ENCODE assay signal across 16 cellular contexts in the genomic region with DNA sequence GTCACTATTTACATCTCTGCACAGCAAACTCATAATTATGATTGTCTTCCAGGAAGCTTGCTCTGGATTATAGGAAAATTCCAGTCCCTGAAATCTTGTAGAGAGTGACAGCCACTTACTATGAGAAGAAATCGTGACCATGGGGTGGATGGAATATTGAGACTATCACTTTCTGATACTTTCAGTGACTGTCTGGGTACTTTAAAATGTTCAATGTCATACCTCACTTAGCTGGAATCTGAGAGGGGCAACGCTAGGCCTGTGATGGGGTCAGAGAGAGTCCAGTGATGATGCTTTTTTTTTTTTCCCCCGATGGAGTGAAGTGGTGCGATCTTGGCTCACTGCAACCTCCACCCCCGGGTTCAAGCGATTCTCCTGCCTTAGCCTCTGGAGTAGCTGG. TPM values are rescaled to one million over a fixed set of nuclear protein-coding genes. Genes with fewer than 3 reads are reported as not detected.
DNase-seq lines count a peak whose midpoint lies in the region; ATAC-seq, FAIRE-seq and TF ChIP-seq lines count a peak whose summit lies in the region.
"Had no signal": no experiment of that assay in that cellular context is flagged by ENCODE, and none has a peak within 500 bp of the region (broad histone marks: within the 10 kb centered on the region; RNA-seq: fewer than 3 reads in every experiment).

No MANE protein-coding gene starts in this region.

- no peak overlapping the region for H3K4me3 ChIP-seq in HEK293 (ENCODE audit: low read depth, low read length)
- H3K4me3 ChIP-seq in stomach smooth muscle (ENCODE audit: low read length in 2 of 2) = no peak overlapping the region
- no peak overlapping the region for H3K4me3 ChIP-seq in HepG2 (replicated peaks in 1 of 3; ENCODE audit: insufficient read depth in 1 of 3, low read depth in 2 of 3, low read length in 3 of 3)
- H3K4me3 ChIP-seq: BLaER1 treated with 17β-estradiol and CSF1 and Interleukin-3, amounts not matched to agents 10 nM and 100 nM; GM12878; HAP-1 had no signal

- H3K9ac ChIP-seq in stomach smooth muscle (ENCODE audit: low read length in 2 of 2) = no peak overlapping the region
- no peak overlapping the region for H3K9ac ChIP-seq in HepG2 (ENCODE audit: insufficient read depth, low read depth, low read length)
- H3K9ac ChIP-seq: BLaER1 treated with 17β-estradiol and CSF1 and Interleukin-3, amounts not matched to agents 10 nM and 100 nM had no signal

- no TSS peak for BruUV-seq in HepG2 (replicated peaks; lab: Mats Ljungman, UMichigan)

- H3K4me1 ChIP-seq in HEK293 (ENCODE audit: control insufficient read depth, insufficient read depth, low read length) = peaks cover 10% of the 10 kb centered on the region; the same call in 1 of the 2 replicates
- peaks cover 40% of the 10 kb centered on the region for H3K4me1 ChIP-seq in stomach smooth muscle (ENCODE audit: control insufficient read depth, insufficient read depth, low read length)
- peaks cover 10% of the 10 kb centered on the region for H3K4me1 ChIP-seq in HepG2 (ENCODE audit: insufficient read depth, low read length)

- H3K4me2 ChIP-seq in HepG2 (ENCODE audit: low read depth, low read length) = no peak overlapping the region
- H3K4me2 ChIP-seq: BLaER1 treated with 17β-estradiol and CSF1 and Interleukin-3, amounts not matched to agents 10 nM and 100 nM had no signal

- no peaks in the 10 kb centered on the region for H3K36me3 Mint-ChIP-seq in osteocyte (ENCODE audit: unreplicated experiment)
- H3K36me3 Mint-ChIP-seq: CD4-positive, CD25-positive, alpha-beta regulatory T cell had no signal

- H3K9me3 ChIP-seq in HEK293 (ENCODE audit: control insufficient read depth, insufficient read depth, low read depth, low read length) = no peaks in the 10 kb centered on the region
- H3K9me3 ChIP-seq in stomach smooth muscle (ENCODE audit: control insufficient read depth in 2 of 2, low read length in 2 of 2) = no peaks in the 10 kb centered on the region
- no peaks in the 10 kb centered on the region for H3K9me3 ChIP-seq in HepG2 (ENCODE audit: low read length)
- H3K9me3 ChIP-seq: HAP-1 had no signal

- peaks cover 66% of the 10 kb centered on the region for H3K4me1 Mint-ChIP-seq in osteocyte (ENCODE audit: unreplicated experiment)

- H3K79me2 ChIP-seq in HepG2 (ENCODE audit: insufficient read depth, low read length) = no peaks in the 10 kb centered on the region

- H3K36me3 ChIP-seq in HEK293 (ENCODE audit: control insufficient read depth in 2 of 2, insufficient read depth in 1 of 2, low read length in 2 of 2) = peaks cover 0 to 40% of the 10 kb centered on the region in 2 experiments; a peak in 1 of 3 replicates
- H3K36me3 ChIP-seq in stomach smooth muscle (ENCODE audit: control insufficient read depth in 2 of 2, insufficient read depth in 2 of 2, low read length in 2 of 2) = peaks cover 0 to 2% of the 10 kb centered on the region in 2 donors
- no peaks in the 10 kb centered on the region for H3K36me3 ChIP-seq in HepG2 (replicated peaks in 1 of 2; ENCODE audit: control insufficient read depth in 1 of 2, insufficient read depth in 2 of 2, low read length in 2 of 2)
- H3K36me3 ChIP-seq: BLaER1 treated with 17β-estradiol and CSF1 and Interleukin-3, amounts not matched to agents 10 nM and 100 nM; HAP-1 had no signal

- in situ Hi-C loops in HepG2 (cut with HindIII; ENCODE audit: extremely low pct_ligation_motif_present, low pct_unique_long_range_greater_than_20kb) = no loop called here

- no peaks in the 10 kb centered on the region for H4K20me1 ChIP-seq in HepG2 (ENCODE audit: insufficient read depth, low read length)
- H4K20me1 ChIP-seq: BLaER1 treated with 17β-estradiol and CSF1 and Interleukin-3, amounts not matched to agents 10 nM and 100 nM had no signal

- H3K27me3 Mint-ChIP-seq in osteocyte (ENCODE audit: unreplicated experiment) = no peaks in the 10 kb centered on the region

- TF ChIP-seq EP300 in HepG2 (IDR thresholded peaks at IDR 0.05; ENCODE audit: low read depth in 2 of 2, low read length in 2 of 2) (no peak), HepG2 (CRISPR knock-in tag; IDR thresholded peaks at IDR 0.05; ENCODE audit: borderline replicate concordance) (no peak)

- no peak overlapping the region for H2AFZ ChIP-seq in HepG2 (ENCODE audit: low read length)

- FAIRE-seq in HepG2 (lab: Jason Lieb, UNC) = no peak
- FAIRE-seq: GM12878, H1 had no signal

- H3K27ac Mint-ChIP-seq in osteocyte (ENCODE audit: unreplicated experiment) = peak overlapping the region; percentile 67
- H3K27ac Mint-ChIP-seq: CD4-positive, CD25-positive, alpha-beta regulatory T cell; HFFc6 had no signal

- no peak for DNase-seq in osteocyte (ENCODE audit: extremely low spot score, unreplicated experiment)
- DNase-seq in MV-4-11 (lab: John Stamatoyannopoulos, UW) = no peak
- DNase-seq in medulla oblongata (ENCODE audit: extremely low spot score) = no peak
- no peak for DNase-seq in HepG2 (ENCODE audit: low spot score)
- DNase-seq: ACHN; Calu3; CD4-positive, CD25-positive, alpha-beta regulatory T cell; DMS 273 treated with DMSO at 0.1 percent for 48 hours; HFFc6 had no signal

- CTCF ChIA-PET in HEK293 (lab: Yijun Ruan, JAX) = interaction anchor here (1.0 to 1.6 kb wide), 2 partner anchors 99 to 127 kb away, joined by 3 read pairs; no protein-coding TSS in a partner anchor
- CTCF ChIA-PET in HepG2 (lab: Yijun Ruan, JAX; ENCODE audit: low intra/inter-chr PET ratio, low total read pairs) = no interaction called here

- POLR2A ChIA-PET in HEK293 (lab: Yijun Ruan, JAX) = interaction anchor here (0.6 kb wide), 2 partner anchors 10 to 1493 kb away, joined by 3 read pairs; no protein-coding TSS in a partner anchor
- POLR2A ChIA-PET in HepG2 (lab: Yijun Ruan, JAX) = no interaction called here

- TF ChIP-seq CTCF in HEK293 (tag by site-specific recombination; IDR thresholded peaks at IDR 0.05) (no peak), osteocyte (IDR thresholded peaks at IDR 0.05) (no peak), HepG2 (CRISPR knock-in tag; IDR thresholded peaks at IDR 0.05) (no peak)

- intact Hi-C loops in HepG2 (cut with micrococcal nuclease; ENCODE audit: unreplicated experiment) = loop anchor here (5.0 kb wide), 3 partner anchors 43 to 138 kb away; no protein-coding TSS in a partner anchor

- no peak overlapping the region for H3K4me3 Mint-ChIP-seq in osteocyte (ENCODE audit: unreplicated experiment)
- H3K4me3 Mint-ChIP-seq: CD4-positive, CD25-positive, alpha-beta regulatory T cell; HFFc6 had no signal

- H3K27ac ChIP-seq in HEK293 (ENCODE audit: extremely low read depth, low read depth, low read length) (no peak overlapping the region), cingulate gyrus (ENCODE audit: low read depth, low read length) (peak overlapping the region; percentile 10), stomach smooth muscle (ENCODE audit: low read length) (peak overlapping the region; percentile 60), HepG2 (ENCODE audit: extremely low read length, insufficient read depth, low read length) (no peak overlapping the region)
- H3K27ac ChIP-seq: BLaER1 treated with 17β-estradiol and CSF1 and Interleukin-3, amounts not matched to agents 10 nM and 100 nM had no signal

- 55% methylated on average over 6 of the region's 6 CpGs for WGBS in HepG2 (ENCODE audit: low lambda C conversion rate)

- no peaks in the 10 kb centered on the region for H3K9me3 Mint-ChIP-seq in osteocyte (ENCODE audit: unreplicated experiment)
- H3K9me3 Mint-ChIP-seq: CD4-positive, CD25-positive, alpha-beta regulatory T cell; HFFc6 had no signal

- H3K27me3 ChIP-seq in stomach smooth muscle (ENCODE audit: control insufficient read depth in 1 of 2, insufficient read depth in 2 of 2, low read length in 2 of 2) (no peaks in the 10 kb centered on the region), HepG2 (ENCODE audit: control insufficient read depth in 1 of 2, insufficient read depth in 2 of 2, low read length in 2 of 2) (peaks cover 0 to 7% of the 10 kb centered on the region in 2 experiments; a peak in 3 of 5 replicates)
- H3K27me3 ChIP-seq: BLaER1 treated with 17β-estradiol and CSF1 and Interleukin-3, amounts not matched to agents 10 nM and 100 nM had no signal

- no peak for TF ChIP-seq RAD21 in HepG2 (CRISPR knock-in tag; IDR thresholded peaks at IDR 0.05)

- ATAC-seq in HepG2 = no peak
- ATAC-seq: GM12878 had no signal

- TF ChIP-seq POLR2A in HepG2 (IDR thresholded peaks at IDR 0.05; ENCODE audit: insufficient read depth in 1 of 2, low read depth in 2 of 2, low read length in 2 of 2) = no peak

RNA-seq across cellular contexts. Expression of a gene that starts 32.2 kb away (rescaled TPM):
- total RNA-seq in osteocyte (4.0 and 6.5 TPM in 2 replicates), HepG2 (2016; rRNA removed; fragmentation: Illumina TruSeq; extraction: Trizol) (0.44 and 0.66 TPM in 2 replicates)
- total RNA-seq in HepG2 (2016; cell fraction: cytosol; rRNA removed; fragmentation: Illumina TruSeq; extraction: Trizol; ENCODE audit: low read depth) = 0.62 and 2.1 TPM in 2 replicates
- total RNA-seq in HepG2 (2016; cell fraction: insoluble cytoplasmic fraction; rRNA removed; fragmentation: Illumina TruSeq; extraction: Trizol) = 0.13 and 0.37 TPM in 2 replicates
- 1.5 and 2.3 TPM in 2 replicates for total RNA-seq in HepG2 (2016; cell fraction: membrane; rRNA removed; fragmentation: Illumina TruSeq; extraction: Trizol)
- not detected in 2 replicates for total RNA-seq in HepG2 (2016; cell fraction: nucleus; rRNA removed; fragmentation: Illumina TruSeq; extraction: Trizol)
- polyA plus RNA-seq in HepG2 (2011; rRNA removed) = 0.43 and 0.74 TPM in 2 replicates
- polyA plus RNA-seq in HepG2 (2011; cell fraction: cytosol; rRNA removed) = 0.22 and 0.24 TPM in 2 replicates
- polyA plus RNA-seq in HepG2 (2011; cell fraction: nucleus; rRNA removed) = 0.06 and 0.10 TPM in 2 replicates
- polyA plus RNA-seq in HepG2 (2012) = 0.47 and 0.65 TPM in 2 replicates
- 1.7 and 2.2 TPM in 2 replicates for polyA plus RNA-seq in HepG2 (2016; cell fraction: cytosol; fragmentation: Illumina TruSeq; extraction: Trizol; ENCODE audit: low read depth)
- polyA plus RNA-seq in HepG2 (2016; cell fraction: insoluble cytoplasmic fraction; fragmentation: Illumina TruSeq; extraction: Trizol; ENCODE audit: low read depth) = 0.62 and 0.74 TPM in 2 replicates
- polyA plus RNA-seq in HepG2 (2016; cell fraction: membrane; fragmentation: Illumina TruSeq; extraction: Trizol; ENCODE audit: low read depth) = 1.2 and 1.8 TPM in 2 replicates
- 0.29 and 0.72 TPM in 2 replicates for polyA plus RNA-seq in HepG2 (2016; cell fraction: nucleus; fragmentation: Illumina TruSeq; extraction: Trizol; ENCODE audit: insufficient read depth, low read depth)
- 0.20 and 0.23 TPM in 2 replicates for polyA minus RNA-seq in HepG2 (2011; rRNA and poly(A)+ RNA removed; ENCODE audit: low replicate concordance)
- polyA minus RNA-seq in HepG2 (2011; cell fraction: cytosol; rRNA and poly(A)+ RNA removed) = not detected in 2 replicates
- polyA minus RNA-seq in HepG2 (2011; cell fraction: nucleus; rRNA and poly(A)+ RNA removed) = 0.13 TPM in 1 of 2 replicates, not detected in the other

RNA-seq across cellular contexts. Expression of a gene that starts 48.4 kb away (rescaled TPM):
- total RNA-seq in osteocyte = 54.7 and 55.9 TPM in 2 replicates
- total RNA-seq in HepG2 (2016; rRNA removed; fragmentation: Illumina TruSeq; extraction: Trizol) = 22.9 and 45.8 TPM in 2 replicates
- 8.3 and 10.6 TPM in 2 replicates for total RNA-seq in HepG2 (2016; cell fraction: cytosol; rRNA removed; fragmentation: Illumina TruSeq; extraction: Trizol; ENCODE audit: low read depth)
- total RNA-seq in HepG2 (2016; cell fraction: insoluble cytoplasmic fraction; rRNA removed; fragmentation: Illumina TruSeq; extraction: Trizol) = 22.8 and 43.0 TPM in 2 replicates
- 30.7 and 34.7 TPM in 2 replicates for total RNA-seq in HepG2 (2016; cell fraction: membrane; rRNA removed; fragmentation: Illumina TruSeq; extraction: Trizol)
- 21.1 and 24.0 TPM in 2 replicates for total RNA-seq in HepG2 (2016; cell fraction: nucleus; rRNA removed; fragmentation: Illumina TruSeq; extraction: Trizol)
- polyA plus RNA-seq in HepG2 (2011; rRNA removed) = 23.7 and 31.0 TPM in 2 replicates
- 13.2 and 21.5 TPM in 2 replicates for polyA plus RNA-seq in HepG2 (2011; cell fraction: cytosol; rRNA removed)
- polyA plus RNA-seq in HepG2 (2011; cell fraction: nucleus; rRNA removed) = 10.2 and 12.4 TPM in 2 replicates
- polyA plus RNA-seq in HepG2 (2012) = 26.8 and 27.3 TPM in 2 replicates
- 3.4 and 3.6 TPM in 2 replicates for polyA plus RNA-seq in HepG2 (2016; cell fraction: cytosol; fragmentation: Illumina TruSeq; extraction: Trizol; ENCODE audit: low read depth)
- 41.0 and 43.8 TPM in 2 replicates for polyA plus RNA-seq in HepG2 (2016; cell fraction: insoluble cytoplasmic fraction; fragmentation: Illumina TruSeq; extraction: Trizol; ENCODE audit: low read depth)
- 18.5 and 20.3 TPM in 2 replicates for polyA plus RNA-seq in HepG2 (2016; cell fraction: membrane; fragmentation: Illumina TruSeq; extraction: Trizol; ENCODE audit: low read depth)
- 24.4 and 25.6 TPM in 2 replicates for polyA plus RNA-seq in HepG2 (2016; cell fraction: nucleus; fragmentation: Illumina TruSeq; extraction: Trizol; ENCODE audit: insufficient read depth, low read depth)
- 21.9 and 29.7 TPM in 2 replicates for polyA minus RNA-seq in HepG2 (2011; rRNA and poly(A)+ RNA removed; ENCODE audit: low replicate concordance)
- polyA minus RNA-seq in HepG2 (2011; cell fraction: cytosol; rRNA and poly(A)+ RNA removed) = 37.8 and 38.8 TPM in 2 replicates
- 37.3 and 39.9 TPM in 2 replicates for polyA minus RNA-seq in HepG2 (2011; cell fraction: nucleus; rRNA and poly(A)+ RNA removed)

Comparison
In these comparisons a context has a peak if more than half of its experiments do, and no peak if none do; other contexts are left out.
1. H3K27ac ChIP-seq: peak in cingulate gyrus (single experiment) and stomach smooth muscle (single experiment); none in HEK293 (single experiment) and HepG2 (single experiment).